Comparison of ENCODE assay signal across 14 cellular contexts in the genomic region with DNA sequence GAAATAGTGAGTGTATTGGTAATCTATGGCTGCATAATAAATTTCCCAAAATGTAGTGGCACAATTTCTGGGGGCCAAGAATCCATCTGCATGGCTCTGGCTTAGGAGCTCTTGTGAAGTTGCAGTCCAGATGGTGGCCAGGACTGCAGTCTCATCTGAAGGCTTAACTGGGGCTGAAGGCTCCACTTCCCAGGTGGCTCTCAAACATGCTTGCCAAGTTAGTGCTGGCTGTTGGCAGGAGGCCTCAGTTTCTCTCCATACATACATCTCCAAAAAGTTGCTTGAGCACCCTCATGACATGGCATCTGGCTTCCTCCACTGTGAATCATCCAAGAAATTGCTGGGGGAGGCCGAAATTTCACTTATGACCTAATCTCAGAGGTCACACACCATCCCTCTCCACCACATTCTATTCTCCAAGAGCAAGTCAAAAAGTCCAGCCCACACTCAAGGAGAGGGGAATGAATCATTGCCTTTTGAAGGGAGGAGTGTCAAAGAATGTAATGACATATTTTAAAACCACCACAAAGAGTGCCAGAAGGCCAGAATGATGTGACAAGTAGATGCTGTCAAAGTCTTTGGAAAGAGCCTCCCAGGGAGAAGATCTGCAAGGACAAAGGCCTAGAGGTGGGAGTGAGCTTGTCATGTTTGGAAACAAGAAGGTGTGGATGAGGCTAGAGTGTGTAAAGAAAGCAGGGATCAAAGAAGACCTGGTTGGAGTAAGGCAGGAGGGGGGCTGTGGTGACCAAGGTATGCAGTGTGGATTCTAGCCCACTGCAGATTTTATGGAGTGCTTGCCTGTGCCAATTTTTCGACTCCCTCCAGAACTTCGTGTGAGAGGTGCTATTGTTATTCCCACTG.
A peak's percentile ranks its signal among the peaks of the same experiment; 100 is the strongest.
DNase-seq lines count a peak whose midpoint lies in the region; ATAC-seq and TF ChIP-seq lines count a peak whose summit lies in the region.
"Had no signal": no experiment of that assay in that cellular context is flagged by ENCODE, and none has a peak within 500 bp of the region (broad histone marks: within the 10 kb centered on the region; RNA-seq: fewer than 3 reads in every experiment).

No MANE protein-coding gene starts in this region.

- no peak for ATAC-seq in GM19328 (IDR thresholded peaks at IDR 0.05; ENCODE audit: unreplicated experiment)

- H2AFZ ChIP-seq in fibroblast of lung (ENCODE audit: low read length) = no peak overlapping the region

- H3K9ac ChIP-seq in fibroblast of lung (ENCODE audit: insufficient read depth, low read length) = no peak overlapping the region

- H3K79me2 ChIP-seq in fibroblast of lung (ENCODE audit: control insufficient read depth, insufficient read depth, low read length) = no peaks in the 10 kb centered on the region

- H3K9me3 Mint-ChIP-seq in activated T-helper 2 cell treated with anti-CD3 and anti-CD28 coated beads, Interferon-gamma antibody, Interleukin-2, Interleukin-4, amounts not matched to agents 10 μg/mL and 5 μg/mL and 100 μg/mL, durations not matched to agents 14 hours and 24 hours and 36 hours = no peaks in the 10 kb centered on the region
- H3K9me3 Mint-ChIP-seq: neural crest cell had no signal

- H3K4me2 ChIP-seq in fibroblast of lung (ENCODE audit: extremely low read depth, insufficient read depth, low read length) = no peak overlapping the region

- H3K4me3 ChIP-seq in fibroblast of lung (replicated peaks in 1 of 4; ENCODE audit: control extremely low read depth in 1 of 4, insufficient read depth in 1 of 4, low read depth in 3 of 4, low read length in 4 of 4) (no peak overlapping the region), esophagus squamous epithelium (no peak overlapping the region)
- H3K4me3 ChIP-seq: tibial artery had no signal

- no peaks in the 10 kb centered on the region for H3K4me1 Mint-ChIP-seq in activated T-helper 2 cell treated with anti-CD3 and anti-CD28 coated beads, Interferon-gamma antibody, Interleukin-2, Interleukin-4, amounts not matched to agents 10 μg/mL and 5 μg/mL and 100 μg/mL, durations not matched to agents 14 hours and 24 hours and 36 hours (ENCODE audit: low read depth)
- H3K4me1 Mint-ChIP-seq: neural crest cell had no signal

- TF ChIP-seq POLR2A in esophagus squamous epithelium (IDR thresholded peaks at IDR 0.05) = no peak

- H3K27ac Mint-ChIP-seq in activated T-helper 2 cell treated with anti-CD3 and anti-CD28 coated beads, Interferon-gamma antibody, Interleukin-2, Interleukin-4, amounts not matched to agents 10 μg/mL and 5 μg/mL and 100 μg/mL, durations not matched to agents 14 hours and 24 hours and 36 hours = no peak overlapping the region

- no peak overlapping the region for H3K4me3 Mint-ChIP-seq in activated T-helper 2 cell treated with anti-CD3 and anti-CD28 coated beads, Interferon-gamma antibody, Interleukin-2, Interleukin-4, amounts not matched to agents 10 μg/mL and 5 μg/mL and 100 μg/mL, durations not matched to agents 14 hours and 24 hours and 36 hours (ENCODE audit: low read depth)
- H3K4me3 Mint-ChIP-seq: neural crest cell had no signal

- no peaks in the 10 kb centered on the region for H3K36me3 Mint-ChIP-seq in activated T-helper 2 cell treated with anti-CD3 and anti-CD28 coated beads, Interferon-gamma antibody, Interleukin-2, Interleukin-4, amounts not matched to agents 10 μg/mL and 5 μg/mL and 100 μg/mL, durations not matched to agents 14 hours and 24 hours and 36 hours (ENCODE audit: low read depth)

- H3K27ac ChIP-seq in fibroblast of lung (ENCODE audit: insufficient read depth, low read length) (peak overlapping the region; percentile 60), esophagus squamous epithelium (peak overlapping the region in 1 of 4 donors; percentile 2)
- H3K27ac ChIP-seq: tibial artery had no signal

- no peaks in the 10 kb centered on the region for H4K20me1 ChIP-seq in fibroblast of lung (ENCODE audit: control insufficient read depth, extremely low read depth, insufficient read depth, low read length)

- 17 to 44% methylated on average over 3 of the region's 3 CpGs for WGBS in esophagus squamous epithelium, 2 donors

- no peaks in the 10 kb centered on the region for H3K9me3 ChIP-seq in fibroblast of lung (ENCODE audit: control insufficient read depth, insufficient read depth, low read depth, low read length)
- peaks cover 0 to 10% (median 0%) of the 10 kb centered on the region in 3 donors for H3K9me3 ChIP-seq in esophagus squamous epithelium

- H3K36me3 ChIP-seq in fibroblast of lung (ENCODE audit: control insufficient read depth, insufficient read depth, low read length) (no peaks in the 10 kb centered on the region), esophagus squamous epithelium (no peaks in the 10 kb centered on the region)
- H3K36me3 ChIP-seq: tibial artery had no signal

- H3K27me3 ChIP-seq in fibroblast of lung (ENCODE audit: control insufficient read depth, insufficient read depth, low read length) (no peaks in the 10 kb centered on the region), esophagus squamous epithelium (no peaks in the 10 kb centered on the region)
- H3K27me3 ChIP-seq: tibial artery had no signal

- no peak for TF ChIP-seq CTCF in fibroblast of lung (conservative IDR thresholded peaks at IDR 0.05 in 1 of 2, IDR thresholded peaks at IDR 0.05 in 1 of 2; ENCODE audit: low read depth in 1 of 2, low read length in 2 of 2)
- no peak for TF ChIP-seq CTCF in esophagus squamous epithelium (IDR thresholded peaks at IDR 0.05)

- H3K27me3 Mint-ChIP-seq in activated T-helper 2 cell treated with anti-CD3 and anti-CD28 coated beads, Interferon-gamma antibody, Interleukin-2, Interleukin-4, amounts not matched to agents 10 μg/mL and 5 μg/mL and 100 μg/mL, durations not matched to agents 14 hours and 24 hours and 36 hours (ENCODE audit: low read depth) = no peaks in the 10 kb centered on the region

- DNase-seq in ELR (ENCODE audit: low read depth) (peak; percentile 77), NCI-H446 treated with DMSO at 0.1 percent for 48 hours (lab: John Stamatoyannopoulos, UW) (peak; percentile 44), fibroblast of lung (ENCODE audit: low read depth in 2 of 2) (peak; percentile 51 to 100), renal cortical epithelial cell (ENCODE audit: low read depth) (peak; percentile 80), NCI-H1417 treated with DMSO at 0.1 percent for 48 hours (lab: John Stamatoyannopoulos, UW) (no peak), esophagus squamous epithelium (lab: John Stamatoyannopoulos, UW) (no peak)
- no peak for DNase-seq in activated T-helper 2 cell treated with anti-CD3 and anti-CD28 coated beads, Interferon-gamma antibody, Interleukin-2, Interleukin-4, amounts not matched to agents 10 μg/mL and 5 μg/mL and 100 μg/mL, durations not matched to agents 14 hours and 24 hours and 36 hours (ENCODE audit: low spot score)
- DNase-seq: DND-41, hippocampal formation, NCI-H69, T-helper 1 cell, tibial artery had no signal

- H3K4me1 ChIP-seq in fibroblast of lung (ENCODE audit: control insufficient read depth, extremely low read depth, insufficient read depth, low read length) = peaks cover 13% of the 10 kb centered on the region
- H3K4me1 ChIP-seq in esophagus squamous epithelium = peaks cover 0 to 5% (median 0%) of the 10 kb centered on the region in 3 donors

- intact Hi-C loops in esophagus squamous epithelium (cut with DNase I) = no loop called here
- intact Hi-C loops in activated T-helper 2 cell treated with anti-CD3 and anti-CD28 coated beads, Interferon-gamma antibody, Interleukin-2, Interleukin-4, amounts not matched to agents 10 μg/mL and 5 μg/mL and 100 μg/mL, durations not matched to agents 14 hours and 24 hours and 36 hours (cut with micrococcal nuclease) = no loop called here

Comparison
In these comparisons a context has a peak if more than half of its experiments do, and no peak if none do; other contexts are left out.
1. DNase-seq: peak in ELR (single experiment), NCI-H446 treated with DMSO at 0.1 percent for 48 hours (single experiment), fibroblast of lung (2 of 2) and renal cortical epithelial cell (single experiment); none in NCI-H1417 treated with DMSO at 0.1 percent for 48 hours (single experiment), esophagus squamous epithelium (single experiment) and activated T-helper 2 cell treated with anti-CD3 and anti-CD28 coated beads, Interferon-gamma antibody, Interleukin-2, Interleukin-4, amounts not matched to agents 10 μg/mL and 5 μg/mL and 100 μg/mL, durations not matched to agents 14 hours and 24 hours and 36 hours (single experiment).